In genomic region chr16:66168777-66169176, GRCh38 we compare ENCODE assay signal across 1 cellular context.
TF ChIP-seq lines count a peak whose summit lies in the region.

No MANE protein-coding gene starts in this region.

TF ChIP-seq in IMR-90, 13 proteins besides CTCF, POLR2A, EP300 and RAD21:
- TF ChIP-seq RFX5 (IDR thresholded peaks at IDR 0.05; ENCODE audit: low read depth, low read length) (no peak), NFE2L2 (IDR thresholded peaks at IDR 0.05; ENCODE audit: low read depth, low read length) (no peak), BHLHE40 (IDR thresholded peaks at IDR 0.05; ENCODE audit: low read depth, low read length) (no peak), CHD1 (IDR thresholded peaks at IDR 0.05; ENCODE audit: low read depth, low read length) (no peak)
